Comparison of ENCODE assay signal across 10 cellular contexts in the genomic region with DNA sequence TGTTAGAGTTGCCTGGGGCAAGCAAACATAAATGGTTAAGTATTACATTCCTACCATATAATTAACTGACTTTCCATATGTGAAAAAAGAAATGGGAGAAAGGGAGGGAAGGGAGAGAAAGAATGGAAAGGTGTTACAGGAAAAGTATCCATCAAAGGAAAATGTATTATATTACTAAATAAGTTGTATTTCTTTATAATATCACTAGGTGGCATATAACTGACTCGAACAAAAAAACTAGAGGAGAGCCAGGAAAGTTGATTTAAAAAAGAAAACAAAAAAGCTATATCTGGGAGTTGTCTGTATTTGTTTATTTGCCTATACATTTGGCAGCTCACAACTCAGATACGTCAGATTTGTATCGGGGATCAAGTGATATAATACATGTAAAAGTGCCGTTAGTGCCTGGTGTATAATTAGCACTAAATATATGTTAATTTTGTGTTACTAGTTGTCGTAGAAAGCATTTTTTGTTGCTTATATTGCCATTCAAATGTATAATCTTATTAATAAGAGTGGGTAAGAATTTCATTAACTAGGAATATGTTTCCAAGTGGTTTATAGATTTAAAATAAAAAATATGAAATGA. TPM values are rescaled to one million over a fixed set of nuclear protein-coding genes. Genes with fewer than 3 reads are reported as not detected.
DNase-seq lines count a peak whose midpoint lies in the region; TF ChIP-seq lines count a peak whose summit lies in the region.
"Had no signal": no experiment of that assay in that cellular context is flagged by ENCODE, and none has a peak within 500 bp of the region (broad histone marks: within the 10 kb centered on the region; RNA-seq: fewer than 3 reads in every experiment).

No MANE protein-coding gene starts in this region.

- no peak overlapping the region for H3K27ac Mint-ChIP-seq in neural crest cell (ENCODE audit: unreplicated experiment)
- H3K27ac Mint-ChIP-seq: activated CD4-positive, alpha-beta memory T cell treated with anti-CD3 and anti-CD28 coated beads for 36 hours had no signal

- no peaks in the 10 kb centered on the region for H3K36me3 Mint-ChIP-seq in neural crest cell (ENCODE audit: low read depth)
- H3K36me3 Mint-ChIP-seq: activated CD4-positive, alpha-beta memory T cell treated with anti-CD3 and anti-CD28 coated beads for 36 hours had no signal

- no peaks in the 10 kb centered on the region for H3K9me3 Mint-ChIP-seq in neural crest cell

- H3K27ac ChIP-seq in substantia nigra (ENCODE audit: low read depth, low read length, poor library complexity, severe bottlenecking), result no peak overlapping the region

- H3K4me3 ChIP-seq in cardiac fibroblast (replicated peaks in 1 of 2; ENCODE audit: low read depth in 2 of 2, low read length in 2 of 2), result no peak overlapping the region

- intact Hi-C loops in head of caudate nucleus (cut with DNase I), result no loop called here

- H3K27me3 Mint-ChIP-seq in neural crest cell (ENCODE audit: low read depth), result no peaks in the 10 kb centered on the region
- H3K27me3 Mint-ChIP-seq: activated CD4-positive, alpha-beta memory T cell treated with anti-CD3 and anti-CD28 coated beads for 36 hours had no signal

- DNase-seq in DMS53 (lab: John Stamatoyannopoulos, UW) (peak; percentile 35), LHCN-M2 (ENCODE audit: low read depth) (peak; percentile 2), cardiac fibroblast (ENCODE audit: low read depth in 2 of 2) (peak; percentile 37 to 38), neural crest cell (ENCODE audit: low read depth, low spot score) (no peak), substantia nigra (lab: John Stamatoyannopoulos, UW) (no peak), head of caudate nucleus (no peak), occipital lobe (lab: John Stamatoyannopoulos, UW) (no peak)
- DNase-seq: activated CD4-positive, alpha-beta memory T cell treated with anti-CD3 and anti-CD28 coated beads for 36 hours; anterior cingulate cortex; stimulated activated CD4-positive, alpha-beta T cell treated with anti-CD3 and anti-CD28 coated beads, Interleukin-1b, Interleukin-23, amount 100 ng/mL, for 48 hours had no signal

- peak; percentile 19 for TF ChIP-seq CTCF in cardiac fibroblast (IDR thresholded peaks at IDR 0.05; ENCODE audit: low read depth, low read length)
- TF ChIP-seq CTCF in neural crest cell (conservative IDR thresholded peaks at IDR 0.05), result peak; percentile 57

- H3K4me3 Mint-ChIP-seq in neural crest cell, result no peak overlapping the region
- H3K4me3 Mint-ChIP-seq: activated CD4-positive, alpha-beta memory T cell treated with anti-CD3 and anti-CD28 coated beads for 36 hours had no signal

- H3K4me1 Mint-ChIP-seq in neural crest cell, result no peaks in the 10 kb centered on the region

RNA-seq across cellular contexts. Expression of a gene that starts 59.6 kb away (rescaled TPM):
- not detected in 2 replicates for total RNA-seq in LHCN-M2 (2014; rRNA removed)
- not detected for polyA plus RNA-seq in LHCN-M2 (2012)
- 3.0 and 3.1 TPM in 2 replicates for total RNA-seq in neural crest cell
- total RNA-seq in occipital lobe, result 4.2 TPM
- total RNA-seq: activated CD4-positive, alpha-beta memory T cell treated with anti-CD3 and anti-CD28 coated beads for 36 hours had no signal

Comparison
In these comparisons a context has a peak if more than half of its experiments do, and no peak if none do; other contexts are left out.
1. DNase-seq: peak in DMS53 (single experiment), LHCN-M2 (single experiment) and cardiac fibroblast (2 of 2); none in neural crest cell (single experiment), substantia nigra (0 of 49), head of caudate nucleus (0 of 42) and occipital lobe (single experiment).